Comparison of ENCODE assay signal across 1 cellular context in genomic region chr5:15948225-15948624, GRCh38.
TF ChIP-seq lines count a peak whose summit lies in the region.

No MANE protein-coding gene starts in this region.

TF ChIP-seq in SK-N-SH treated with all-trans-retinoic acid at 6 μM for 48 hours, 23 proteins besides CTCF, POLR2A, EP300 and RAD21 (continued from another document):
- TF ChIP-seq TSHZ2 (CRISPR knock-in tag; IDR thresholded peaks at IDR 0.05) (no peak), CREB5 (CRISPR knock-in tag; IDR thresholded peaks at IDR 0.05; ENCODE audit: low read depth) (no peak), BACH2 (CRISPR knock-in tag; IDR thresholded peaks at IDR 0.05; ENCODE audit: borderline replicate concordance) (no peak), OSR1 (CRISPR knock-in tag; IDR thresholded peaks at IDR 0.05) (no peak), ZNF565 (CRISPR knock-in tag; conservative IDR thresholded peaks at IDR 0.05; ENCODE audit: low read depth) (no peak), ZFP30 (CRISPR knock-in tag; IDR thresholded peaks at IDR 0.05) (no peak), POU6F1 (CRISPR knock-in tag; IDR thresholded peaks at IDR 0.05; ENCODE audit: borderline replicate concordance, low read depth) (no peak), ZNF70 (CRISPR knock-in tag; IDR thresholded peaks at IDR 0.05) (no peak), CSRNP3 (CRISPR knock-in tag; IDR thresholded peaks at IDR 0.05) (no peak), ZNF8 (CRISPR knock-in tag; IDR thresholded peaks at IDR 0.05) (no peak)
